Comparison of ENCODE assay signal across 29 cellular contexts in the genomic region with DNA sequence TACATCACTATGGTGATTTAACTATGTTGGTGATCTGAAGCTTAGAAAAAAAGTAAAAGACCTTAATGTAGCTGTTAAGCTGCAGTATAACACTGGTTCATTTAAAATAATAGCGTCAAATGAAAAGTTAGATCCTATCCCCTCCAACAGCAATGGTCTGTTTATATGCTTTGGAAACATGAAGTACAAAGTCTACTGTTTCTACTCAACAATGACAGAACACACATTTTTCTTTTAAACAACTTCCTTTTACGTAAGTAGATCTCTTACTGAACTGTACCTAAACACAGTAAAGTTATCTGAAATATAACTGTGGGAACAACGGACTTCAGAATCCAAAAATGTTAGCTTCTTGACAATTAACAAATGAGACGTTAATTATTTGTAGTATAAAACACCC. TPM values are rescaled to one million over a fixed set of nuclear protein-coding genes. Genes with fewer than 3 reads are reported as not detected.
"Had no signal": no experiment of that assay in that cellular context is flagged by ENCODE, and none has a peak within 500 bp of the region (broad histone marks: within the 10 kb centered on the region; RNA-seq: fewer than 3 reads in every experiment).

No MANE protein-coding gene starts in this region.

- DNase-seq: activated CD4-positive, alpha-beta memory T cell treated with anti-CD3 and anti-CD28 coated beads, Interleukin-2, amount 10 ng/mL, durations not matched to agents 7 days and 5 days; activated CD4-positive, alpha-beta T cell treated with anti-CD3 and anti-CD28 coated beads for 1 hour; activated CD4-positive, alpha-beta T cell treated with anti-CD3 and anti-CD28 coated beads for 4 hours; activated CD4-positive, alpha-beta T cell treated with anti-CD3 and anti-CD28 coated beads, Interleukin-2, amount 10 ng/mL, durations not matched to agents 7 days and 5 days; activated CD4-positive, alpha-beta T cell treated with anti-CD3 and anti-CD28 coated beads, Interleukin-2, amount 50 U/mL, for 4 hours; activated CD8-positive, alpha-beta memory T cell treated with anti-CD3 and anti-CD28 coated beads, Interleukin-2, amount 50 U/mL, for 48 hours; activated effector memory CD4-positive, alpha-beta T cell treated with Interleukin-2 at 50 U/mL for 16 hours; activated gamma-delta T cell treated with Interleukin-2 at 50 U/mL for 16 hours; activated naive CD4-positive, alpha-beta T cell treated with anti-CD3 and anti-CD28 coated beads, Interleukin-2, amount 50 U/mL, for 16 hours; activated naive CD4-positive, alpha-beta T cell treated with Interleukin-2 at 50 U/mL for 16 hours; activated T-cell treated with anti-CD3 and anti-CD28 coated beads for 4 hours; activated T-cell treated with anti-CD3 and anti-CD28 coated beads, Interleukin-2, amount 50 U/mL, for 4 hours; amniotic stem cell; anterior cingulate cortex; brain microvascular endothelial cell; effector CD8-positive, alpha-beta T cell; foreskin fibroblast; T-helper 2 cell had no signal

- H3K27ac ChIP-seq: brain microvascular endothelial cell, coronary artery, epithelial cell of prostate, VCaP had no signal

- FAIRE-seq: astrocyte, bronchial epithelial cell, endometrium, endothelial cell of umbilical vein, frontal cortex, TTC549 had no signal

- H3K4me3 ChIP-seq: coronary artery had no signal

- H3K27me3 ChIP-seq: brain microvascular endothelial cell had no signal

RNA-seq across cellular contexts. Expression of a gene that starts 47.9 kb away (rescaled TPM):
- total RNA-seq: activated CD4-positive, alpha-beta memory T cell treated with anti-CD3 and anti-CD28 coated beads, Interleukin-2, amount 10 ng/mL, durations not matched to agents 7 days and 5 days; activated CD4-positive, alpha-beta T cell treated with anti-CD3 and anti-CD28 coated beads, Interleukin-2, amount 10 ng/mL, durations not matched to agents 7 days and 5 days; activated T-cell treated with anti-CD3 and anti-CD28 coated beads, Interleukin-2, amount 50 U/mL, for 4 hours; activated T-helper 17 cell treated with anti-CD3 and anti-CD28 coated beads, Interleukin-2, amount 50 U/mL, for 72 hours; endothelial cell of umbilical vein; frontal cortex; T-helper 1 cell treated with Interleukin-12 subunit alpha and Interleukin-12 subunit beta and Interleukin-4 antibody, amounts not matched to agents 30 ng/mL and 1 ng/mL, for 36 hours had no signal
- polyA plus RNA-seq: endothelial cell of umbilical vein had no signal
